ENCODE assay signal across 1 cellular context in genomic region chr9:86282077-86282978, GRCh38.
A peak's percentile ranks its signal among the peaks of the same experiment; 100 is the strongest.
TF ChIP-seq lines count a peak whose summit lies in the region.

ISCA1 (minus strand) TSS chr9:86282538; CDS start chr9:86282458, 80 bp downstream.

TF ChIP-seq in HEK293, 187 proteins besides CTCF, POLR2A, EP300 and RAD21 (continued from another document and continues in another):
- peak; percentile 77 for TF ChIP-seq ZNF501 (tag by site-specific recombination; IDR thresholded peaks at IDR 0.05)
- TF ChIP-seq WT1 (tag by site-specific recombination; IDR thresholded peaks at IDR 0.05): peak; percentile 75
- no peak for TF ChIP-seq ZNF132 (tag by site-specific recombination; IDR thresholded peaks at IDR 0.05; ENCODE audit: borderline replicate concordance)
- TF ChIP-seq ZNF701 (tag by site-specific recombination; IDR thresholded peaks at IDR 0.05): no peak
- TF ChIP-seq ZNF426 (tag by site-specific recombination; IDR thresholded peaks at IDR 0.05): no peak
- TF ChIP-seq ZNF280D (tag by site-specific recombination; IDR thresholded peaks at IDR 0.05): 0 out of 2 replicates have a peak, but pooled peaks have one; percentile 19
- no peak for TF ChIP-seq ZNF544 (tag by site-specific recombination; IDR thresholded peaks at IDR 0.05)
- TF ChIP-seq ZBTB11 (tag by site-specific recombination; conservative IDR thresholded peaks at IDR 0.05; ENCODE audit: low read depth): peak; percentile 86; the same call in 1 of the 2 replicates
- TF ChIP-seq GLIS2 (tag by site-specific recombination; IDR thresholded peaks at IDR 0.05): peak; percentile 98
- no peak for TF ChIP-seq ZNF624 (tag by site-specific recombination; IDR thresholded peaks at IDR 0.05)
- TF ChIP-seq ZNF174 (tag by site-specific recombination; IDR thresholded peaks at IDR 0.05): no peak
- no peak for TF ChIP-seq ZNF211 (tag by site-specific recombination; IDR thresholded peaks at IDR 0.05; ENCODE audit: low read depth)
- peak; percentile 19; the same call in 1 of the 2 replicates for TF ChIP-seq ZNF792 (tag by site-specific recombination; IDR thresholded peaks at IDR 0.05)
- TF ChIP-seq ATF2 (tag by site-specific recombination; IDR thresholded peaks at IDR 0.05; ENCODE audit: low read depth): peak; percentile 87
- TF ChIP-seq IKZF3 (tag by site-specific recombination; IDR thresholded peaks at IDR 0.05): 0 out of 2 replicates have a peak, but pooled peaks have one; percentile 6
- peak; percentile 82 for TF ChIP-seq KLF1 (tag by site-specific recombination; IDR thresholded peaks at IDR 0.05)
- TF ChIP-seq REPIN1 (tag by site-specific recombination; IDR thresholded peaks at IDR 0.05; ENCODE audit: low read depth): peak; percentile 47; the same call in 1 of the 2 replicates
- TF ChIP-seq ZNF184 (tag by site-specific recombination; IDR thresholded peaks at IDR 0.05): peak; percentile 76; the same call in 1 of the 2 replicates
- peak; percentile 74 for TF ChIP-seq SP3 (tag by site-specific recombination; IDR thresholded peaks at IDR 0.05)
- no peak for TF ChIP-seq ZNF18 (tag by site-specific recombination; IDR thresholded peaks at IDR 0.05)
- TF ChIP-seq ZNF747 (tag by site-specific recombination; IDR thresholded peaks at IDR 0.05): no peak
- peak; percentile 66; the same call in 1 of the 2 replicates for TF ChIP-seq KLF16 (tag by site-specific recombination; IDR thresholded peaks at IDR 0.05)
- TF ChIP-seq ZNF510 (tag by site-specific recombination; IDR thresholded peaks at IDR 0.05; ENCODE audit: insufficient replicate concordance): no peak
- TF ChIP-seq ZNF549 (tag by site-specific recombination; IDR thresholded peaks at IDR 0.05): no peak
- TF ChIP-seq YY2 (tag by site-specific recombination; IDR thresholded peaks at IDR 0.05): peak; percentile 69
- no peak for TF ChIP-seq ZNF214 (tag by site-specific recombination; IDR thresholded peaks at IDR 0.05; ENCODE audit: borderline replicate concordance)
- TF ChIP-seq ZNF776 (tag by site-specific recombination; IDR thresholded peaks at IDR 0.05; ENCODE audit: borderline replicate concordance): no peak
- TF ChIP-seq ZNF621 (tag by site-specific recombination; IDR thresholded peaks at IDR 0.05): no peak
- peak; percentile 94 for TF ChIP-seq ZNF76 (tag by site-specific recombination; IDR thresholded peaks at IDR 0.05; ENCODE audit: borderline replicate concordance, low read depth)
- no peak for TF ChIP-seq ZNF585B (tag by site-specific recombination; IDR thresholded peaks at IDR 0.05)
- no peak for TF ChIP-seq ZNF266 (tag by site-specific recombination; IDR thresholded peaks at IDR 0.05; ENCODE audit: low read depth)
- no peak for TF ChIP-seq ZNF626 (tag by site-specific recombination; IDR thresholded peaks at IDR 0.05)
- TF ChIP-seq ZNF2 (tag by site-specific recombination; IDR thresholded peaks at IDR 0.05): peak; percentile 81
- peak; percentile 82 for TF ChIP-seq ZEB2 (tag by site-specific recombination; IDR thresholded peaks at IDR 0.05)
- peak; percentile 83 for TF ChIP-seq ZNF10 (tag by site-specific recombination; IDR thresholded peaks at IDR 0.05)
- peak; percentile 73 for TF ChIP-seq ZNF692 (tag by site-specific recombination; IDR thresholded peaks at IDR 0.05)
- peak; percentile 99 for TF ChIP-seq ZBTB26 (tag by site-specific recombination; optimal IDR thresholded peaks at IDR 0.05)
- no peak; the same call in 1 of the 2 replicates for TF ChIP-seq ZNF610 (tag by site-specific recombination; IDR thresholded peaks at IDR 0.05; ENCODE audit: borderline replicate concordance)
- peak; percentile 66; the same call in 1 of the 2 replicates for TF ChIP-seq KLF9 (tag by site-specific recombination; IDR thresholded peaks at IDR 0.05; ENCODE audit: low read depth)
- TF ChIP-seq ZFP69B (tag by site-specific recombination; IDR thresholded peaks at IDR 0.05): peak; percentile 68
- peak; percentile 90 for TF ChIP-seq ZNF639 (tag by site-specific recombination; IDR thresholded peaks at IDR 0.05)
- peak; percentile 92 for TF ChIP-seq GLIS1 (tag by site-specific recombination; IDR thresholded peaks at IDR 0.05)
- 0 out of 2 replicates have a peak, but pooled peaks have one; percentile 15 for TF ChIP-seq ZNF561 (tag by site-specific recombination; IDR thresholded peaks at IDR 0.05; ENCODE audit: borderline replicate concordance)
- no peak for TF ChIP-seq ZSCAN16 (tag by site-specific recombination; IDR thresholded peaks at IDR 0.05)
- no peak for TF ChIP-seq HOXD13 (CRISPR knock-in tag; IDR thresholded peaks at IDR 0.05; ENCODE audit: borderline replicate concordance)
- TF ChIP-seq ZNF146 (tag by site-specific recombination; IDR thresholded peaks at IDR 0.05): no peak; the same call in 1 of the 2 replicates
- no peak for TF ChIP-seq SCRT2 (tag by site-specific recombination; IDR thresholded peaks at IDR 0.05)
- TF ChIP-seq RBAK (tag by site-specific recombination; IDR thresholded peaks at IDR 0.05): no peak
- peak; percentile 90 for TF ChIP-seq KLF17 (tag by site-specific recombination; IDR thresholded peaks at IDR 0.05)
- TF ChIP-seq ZNF596 (tag by site-specific recombination; IDR thresholded peaks at IDR 0.05): no peak
- peak; percentile 24 for TF ChIP-seq ZFHX2 (tag by site-specific recombination; conservative IDR thresholded peaks at IDR 0.05)
- peak; percentile 73; the same call in 1 of the 2 replicates for TF ChIP-seq ZNF558 (tag by site-specific recombination; IDR thresholded peaks at IDR 0.05)
- TF ChIP-seq ZNF133 (tag by site-specific recombination; IDR thresholded peaks at IDR 0.05): no peak; the same call in 1 of the 2 replicates
- no peak for TF ChIP-seq ZNF521 (tag by site-specific recombination; IDR thresholded peaks at IDR 0.05)
- no peak for TF ChIP-seq ZNF677 (tag by site-specific recombination; IDR thresholded peaks at IDR 0.05)
- peak; percentile 73 for TF ChIP-seq ZNF335 (tag by site-specific recombination; conservative IDR thresholded peaks at IDR 0.05)
- no peak for TF ChIP-seq TCF7L2 (IDR thresholded peaks at IDR 0.05; ENCODE audit: borderline replicate concordance, low read depth, low read length)
- no peak for TF ChIP-seq ZNF48 (tag by site-specific recombination; IDR thresholded peaks at IDR 0.05)
- TF ChIP-seq MYNN (tag by site-specific recombination; IDR thresholded peaks at IDR 0.05; ENCODE audit: borderline replicate concordance): no peak
